28 cellular contexts compared by ENCODE assay signal in genomic region chr19:15142313-15142712, GRCh38. TPM values are rescaled to one million over a fixed set of nuclear protein-coding genes. Genes with fewer than 3 reads are reported as not detected.
"Had no signal": no experiment of that assay in that cellular context is flagged by ENCODE, and none has a peak within 500 bp of the region (broad histone marks: within the 10 kb centered on the region; RNA-seq: fewer than 3 reads in every experiment).

No MANE protein-coding gene starts in this region.

- H3K9ac ChIP-seq: neural progenitor cell, parathyroid adenoma had no signal

- H3K4me1 ChIP-seq: neural progenitor cell, parathyroid adenoma, psoas muscle, right lobe of liver, spleen, suprapubic skin, testis, transverse colon, upper lobe of right lung, uterus had no signal

- H3K27ac ChIP-seq: neural progenitor cell, ovary, parathyroid adenoma, psoas muscle, right lobe of liver, skin epidermis, spleen, suprapubic skin, testis, tibial artery, transverse colon, upper lobe of right lung, uterus had no signal

- H3K79me2 ChIP-seq: parathyroid adenoma had no signal

- H3K36me3 ChIP-seq: neural progenitor cell, ovary, right lobe of liver, spleen, suprapubic skin, tibial artery, transverse colon, upper lobe of right lung, uterus had no signal

- H3K4me3 ChIP-seq: neural progenitor cell, ovary, psoas muscle, right lobe of liver, skin epidermis, smooth muscle cell, spleen, suprapubic skin, testis, tibial artery, transverse colon, upper lobe of right lung, uterus had no signal

- H3K4me2 ChIP-seq: neural progenitor cell, smooth muscle cell had no signal

- ATAC-seq: natural killer cell; psoas muscle; right cardiac atrium; right lobe of liver; stimulated activated memory B cell treated with anti-CD40 and anti-IgM and Interleukin-4, amounts not matched to agents 10 μg/mL and 1 μg/mL and 100 μg/mL, for 72 hours; stimulated activated naive CD8-positive, alpha-beta T cell treated with anti-CD3 and anti-CD28 coated beads, Interleukin-15, amount 100 ng/mL, for 72 hours; stimulated activated naive CD8-positive, alpha-beta T cell treated with anti-CD3 and anti-CD28 coated beads, Interleukin-15, Interleukin-2, amounts not matched to agents 100 U/mL and 50 U/mL, for 24 hours; upper lobe of right lung had no signal

- H3K27me3 ChIP-seq: neural progenitor cell, ovary, right lobe of liver, suprapubic skin, testis, tibial artery, transverse colon, upper lobe of right lung, uterus had no signal

- H3K9me3 ChIP-seq: ovary, psoas muscle, right lobe of liver, suprapubic skin, testis, upper lobe of right lung, uterus had no signal

- H2AFZ ChIP-seq: neural progenitor cell, parathyroid adenoma had no signal

- DNase-seq: natural killer cell; occipital lobe; ovary; posterior cingulate gyrus; psoas muscle; right cardiac atrium; right lobe of liver; spleen; stimulated activated CD4-positive, alpha-beta T cell treated with anti-CD3 and anti-CD28 coated beads, Interleukin-12 subunit alpha, Interleukin-12 subunit beta, amount 100 ng/mL, for 4 hours; stimulated activated CD4-positive, alpha-beta T cell treated with anti-CD3 and anti-CD28 coated beads, Interleukin-1b, Interleukin-23, amount 100 ng/mL, for 48 hours; stimulated activated CD4-positive, alpha-beta T cell treated with anti-CD3 and anti-CD28 coated beads, Interleukin-4, amount 100 ng/mL, for 1 hour; stimulated activated CD4-positive, alpha-beta T cell treated with anti-CD3 and anti-CD28 coated beads, Interleukin-4, amount 100 ng/mL, for 4 hours; stimulated activated CD8-positive, alpha-beta memory T cell treated with anti-CD3 and anti-CD28 coated beads, Interleukin-4, amount 100 ng/mL, for 48 hours; stimulated activated naive CD4-positive, alpha-beta T cell; stimulated activated naive CD8-positive, alpha-beta T cell treated with anti-CD3 and anti-CD28 coated beads, Interleukin-15, amount 100 ng/mL, for 72 hours; stimulated activated naive CD8-positive, alpha-beta T cell treated with anti-CD3 and anti-CD28 coated beads, Interleukin-15, Interleukin-2, amounts not matched to agents 100 U/mL and 50 U/mL, for 24 hours; substantia nigra; testis; transverse colon; upper lobe of right lung; uterus had no signal

RNA-seq across cellular contexts. Expression of gene SYDE1, which starts 35.1 kb away (rescaled TPM):
- total RNA-seq: natural killer cell had no signal
